8 cellular contexts compared by ENCODE assay signal in the genomic region with DNA sequence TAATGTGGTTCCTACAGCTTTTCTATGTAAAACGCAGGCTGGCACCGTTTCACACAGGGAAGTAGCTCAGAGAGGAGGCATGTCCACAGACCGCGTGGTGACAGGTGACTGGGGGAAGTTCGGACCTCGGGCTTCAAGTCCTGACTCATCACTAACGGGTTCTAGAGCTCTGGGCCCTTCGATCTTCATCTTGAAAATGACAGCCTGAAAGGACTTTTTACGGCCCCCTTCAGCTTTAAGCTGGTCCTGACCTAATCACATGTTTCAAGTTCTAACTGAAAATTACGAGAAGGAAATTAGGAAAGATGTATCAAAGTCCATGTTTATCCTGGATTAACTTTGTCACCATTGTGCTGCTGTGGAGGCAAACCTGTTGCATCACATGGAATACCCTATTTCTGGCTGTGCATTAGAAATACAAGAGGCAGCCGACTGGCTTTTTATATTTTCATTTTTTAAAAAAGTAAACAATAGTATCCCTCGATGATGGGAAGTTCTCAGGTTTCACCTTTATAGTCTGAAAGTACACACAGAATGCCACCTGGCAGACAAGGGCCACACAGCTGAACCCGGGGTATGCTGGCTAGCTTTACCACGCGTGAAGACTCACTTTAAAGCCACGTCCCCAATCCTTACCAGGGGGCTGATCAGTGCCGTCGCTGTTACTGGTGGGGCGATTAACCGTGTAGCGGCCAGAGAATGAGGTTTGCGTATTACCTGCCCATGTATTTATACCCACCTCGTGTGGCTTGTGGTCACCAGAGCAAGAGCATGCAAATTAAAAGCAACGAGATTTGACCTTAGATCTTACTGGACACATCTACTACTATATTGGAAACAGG. TPM values are rescaled to one million over a fixed set of nuclear protein-coding genes. Genes with fewer than 3 reads are reported as not detected.
DNase-seq lines count a peak whose midpoint lies in the region; ATAC-seq and TF ChIP-seq lines count a peak whose summit lies in the region.

No MANE protein-coding gene starts in this region.

- no peak for ATAC-seq in omental fat pad (ENCODE audit: low FRiP score)

- H3K4me3 ChIP-seq in HAP-1 (peak overlapping the region; percentile 77), MM.1S (ENCODE audit: low read length) (peak overlapping the region; percentile 95), foreskin fibroblast (ENCODE audit: low read depth in 1 of 2, low read length in 2 of 2) (peak overlapping the region; percentile 90 to 94)

- peaks cover 16% of the 10 kb centered on the region for H4K20me1 ChIP-seq in MM.1S (ENCODE audit: insufficient read depth, low read length)

- peaks cover 26% of the 10 kb centered on the region for H3F3A ChIP-seq in MM.1S (ENCODE audit: insufficient read depth, low read length)

- no peak for TF ChIP-seq CTCF in MM.1S (IDR thresholded peaks at IDR 0.05; ENCODE audit: low read length)
- TF ChIP-seq CTCF in foreskin fibroblast (IDR thresholded peaks at IDR 0.05; ENCODE audit: low read depth, low read length): no peak
- TF ChIP-seq CTCF in omental fat pad (IDR thresholded peaks at IDR 0.05): no peak

- H3K9me3 ChIP-seq in HAP-1: no peaks in the 10 kb centered on the region
- no peaks in the 10 kb centered on the region for H3K9me3 ChIP-seq in MM.1S (replicated peaks; ENCODE audit: insufficient read depth, low read length)

- H3K27ac ChIP-seq in MM.1S (ENCODE audit: low read length): peak overlapping the region; percentile 86

- H3K79me2 ChIP-seq in MM.1S (ENCODE audit: low read length): peaks cover 75% of the 10 kb centered on the region

- peak overlapping the region; percentile 19; the same call in 1 of the 2 replicates for H2AFZ ChIP-seq in MM.1S (ENCODE audit: low read length)

- peaks cover 22% of the 10 kb centered on the region for H3K4me1 ChIP-seq in HAP-1
- peaks cover 28% of the 10 kb centered on the region for H3K4me1 ChIP-seq in MM.1S (ENCODE audit: low read length)

- H3K27me3 ChIP-seq in HAP-1 (ENCODE audit: low read depth) (no peaks in the 10 kb centered on the region), MM.1S (replicated peaks; ENCODE audit: insufficient read depth, low read length) (no peaks in the 10 kb centered on the region)

- DNase-seq in NCI-H345 (lab: John Stamatoyannopoulos, UW) (peak; percentile 31), NCI-H345 treated with DMSO at 0.1 percent for 48 hours (lab: John Stamatoyannopoulos, UW; ENCODE audit: unreplicated experiment) (no peak), HAP-1 (ENCODE audit: low spot score in 2 of 2) (peak in 1 of 2 experiments; percentile 44), MM.1S (peak; percentile 80), activated T-cell treated with anti-CD3 and anti-CD28 coated beads for 4 hours (peak; percentile 9), foreskin fibroblast (peak in 1 of 2 donors; percentile 61), omental fat pad (ENCODE audit: low spot score) (peak; percentile 32), NCI-H2081 treated with DMSO at 0.1 percent for 48 hours (lab: John Stamatoyannopoulos, UW) (no peak)

- in situ Hi-C loops in HAP-1 (cut with MboI; ENCODE audit: low sequenced_read_pairs): loop anchor here (25.0 kb wide), 1 partner anchor 210 kb away; no protein-coding TSS in a partner anchor

- H3K36me3 ChIP-seq in HAP-1 (replicated peaks) (no peaks in the 10 kb centered on the region), MM.1S (replicated peaks; ENCODE audit: insufficient read depth, low read length) (no peaks in the 10 kb centered on the region; the same call in 1 of the 2 replicates)

- peak overlapping the region; percentile 93 for H3K9ac ChIP-seq in MM.1S (ENCODE audit: low read length)

- H3K9me2 ChIP-seq in MM.1S (replicated peaks; ENCODE audit: insufficient read depth, low read length): no peaks in the 10 kb centered on the region

- H3K4me2 ChIP-seq in MM.1S (ENCODE audit: low read depth, low read length): peak overlapping the region; percentile 86

RNA-seq across cellular contexts. Expression of gene MAN1A1, which starts 1.9 kb away (rescaled TPM):
- 100 to 1,000 TPM; 210 to 247 (median 229) TPM for total RNA-seq in omental fat pad

Comparison
In these comparisons a context has a peak if more than half of its experiments do, and no peak if none do; other contexts are left out.
1. DNase-seq: peak in NCI-H345 (single experiment), MM.1S (single experiment), activated T-cell treated with anti-CD3 and anti-CD28 coated beads for 4 hours (single experiment) and omental fat pad (single experiment); none in NCI-H345 treated with DMSO at 0.1 percent for 48 hours (single experiment) and NCI-H2081 treated with DMSO at 0.1 percent for 48 hours (single experiment).
2. Peak in every context shown above with its lines, with median percentiles within 50 percentile points of each other: H3K4me3 ChIP-seq.